Comparison of ENCODE assay signal across 20 cellular contexts in genomic region chr4:153997506-153997905, GRCh38.
DNase-seq lines count a peak whose midpoint lies in the region; ATAC-seq and TF ChIP-seq lines count a peak whose summit lies in the region.
"Had no signal": no experiment of that assay in that cellular context is flagged by ENCODE, and none has a peak within 500 bp of the region (broad histone marks: within the 10 kb centered on the region; RNA-seq: fewer than 3 reads in every experiment).

No MANE protein-coding gene starts in this region.

- H3K27me3 Mint-ChIP-seq in nephron (ENCODE audit: low read depth) (no peaks in the 10 kb centered on the region), osteocyte (ENCODE audit: unreplicated experiment) (peaks cover 12% of the 10 kb centered on the region)

- no peak for ATAC-seq in HG03469 (IDR thresholded peaks at IDR 0.05; ENCODE audit: unreplicated experiment)

- H3K36me3 Mint-ChIP-seq in nephron (ENCODE audit: low read depth) (peaks cover 3% of the 10 kb centered on the region), osteocyte (ENCODE audit: unreplicated experiment) (peaks cover 26% of the 10 kb centered on the region)
- H3K36me3 Mint-ChIP-seq: CD14-positive monocyte; CD8-positive, alpha-beta memory T cell had no signal

- DNase-seq in AG10803 (ENCODE audit: low read depth), result peak; percentile 47
- DNase-seq in fibroblast of gingiva (ENCODE audit: low read depth), result peak; percentile 31
- DNase-seq in osteocyte (ENCODE audit: extremely low spot score, unreplicated experiment), result no peak
- no peak for DNase-seq in COR-L47 (lab: John Stamatoyannopoulos, UW)
- DNase-seq in NCI-H2227 (lab: John Stamatoyannopoulos, UW; ENCODE audit: unreplicated experiment), result no peak
- DNase-seq: AML-193; BE2C; Calu3; CD4-positive, alpha-beta T cell; CD8-positive, alpha-beta memory T cell; DMS53; DMS79 treated with DMSO at 0.1 percent for 48 hours; GF-D8; GOT3; HFFc6 had no signal

- H3K9me3 Mint-ChIP-seq in nephron (peaks cover 40% of the 10 kb centered on the region), osteocyte (ENCODE audit: unreplicated experiment) (peaks cover 32% of the 10 kb centered on the region)

- H3K4me3 Mint-ChIP-seq in nephron, result no peak overlapping the region
- H3K4me3 Mint-ChIP-seq in osteocyte (ENCODE audit: unreplicated experiment), result no peak overlapping the region
- H3K4me3 Mint-ChIP-seq: CD14-positive monocyte; CD4-positive, alpha-beta T cell; HFFc6 had no signal

- TF ChIP-seq CTCF in AG10803 (conservative IDR thresholded peaks at IDR 0.05; ENCODE audit: low read length) (no peak), nephron (IDR thresholded peaks at IDR 0.05; ENCODE audit: unreplicated experiment in 3 of 3) (no peak), osteocyte (IDR thresholded peaks at IDR 0.05) (no peak)

- no peak overlapping the region for H3K4me3 ChIP-seq in AG10803 (ENCODE audit: low read length)
- H3K4me3 ChIP-seq: BLaER1 treated with 17β-estradiol and CSF1 and Interleukin-3, amounts not matched to agents 10 nM and 100 nM; HAP-1 had no signal

- H3K4me1 Mint-ChIP-seq in nephron (peaks cover 8% of the 10 kb centered on the region), osteocyte (ENCODE audit: unreplicated experiment) (peaks cover 21% of the 10 kb centered on the region)
- H3K4me1 Mint-ChIP-seq: CD14-positive monocyte; CD8-positive, alpha-beta memory T cell had no signal

- H3K27ac Mint-ChIP-seq in nephron (peak overlapping the region; percentile 18 to 86 (median 31)), osteocyte (ENCODE audit: unreplicated experiment) (peak overlapping the region; percentile 25)
- H3K27ac Mint-ChIP-seq: CD14-positive monocyte; CD4-positive, alpha-beta T cell; CD8-positive, alpha-beta memory T cell; HFFc6 had no signal

Comparison
In these comparisons a context has a peak if more than half of its experiments do, and no peak if none do; other contexts are left out.
1. DNase-seq: peak in AG10803 (single experiment) and fibroblast of gingiva (single experiment); none in osteocyte (single experiment), COR-L47 (single experiment) and NCI-H2227 (single experiment).